In the genomic region with DNA sequence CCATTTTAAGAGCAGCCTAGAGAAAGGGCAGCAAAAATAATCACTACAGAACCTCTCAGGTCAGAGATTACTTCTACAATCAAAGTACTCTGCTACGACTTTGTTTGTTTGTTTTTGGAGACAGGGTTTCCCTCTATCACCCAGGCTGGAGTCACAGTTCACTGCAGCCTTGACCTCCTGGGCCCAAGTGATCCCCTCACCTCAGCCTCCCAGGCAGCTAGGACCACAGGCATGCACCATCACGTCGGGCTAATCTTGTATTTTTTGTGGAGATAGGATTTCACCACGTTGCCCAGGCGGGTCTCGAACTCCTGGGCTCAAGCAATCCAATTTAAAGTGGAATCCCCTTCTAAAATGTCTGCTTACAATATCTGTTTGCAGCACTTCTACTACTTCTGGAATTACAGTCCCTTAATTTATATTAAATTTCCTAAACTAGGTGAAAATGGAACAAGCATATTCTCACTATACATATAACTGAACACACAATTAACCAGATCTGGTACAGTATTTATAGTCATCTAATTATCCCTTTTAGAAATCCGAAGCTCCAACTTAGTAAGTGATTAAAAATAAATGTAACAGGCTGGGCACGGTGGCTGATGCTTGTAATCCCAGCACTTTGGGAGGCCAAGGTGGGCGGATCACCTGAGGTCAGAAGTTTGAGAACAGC, we compare ENCODE assay signal across 1 cellular context.
TF ChIP-seq lines count a peak whose summit lies in the region.

No MANE protein-coding gene starts in this region.

TF ChIP-seq in IMR-90, 13 proteins besides CTCF, POLR2A, EP300 and RAD21:
- TF ChIP-seq MAFK (IDR thresholded peaks at IDR 0.05; ENCODE audit: low read depth, low read length) (no peak), FOS (IDR thresholded peaks at IDR 0.05; ENCODE audit: low read depth, low read length) (no peak), RFX5 (IDR thresholded peaks at IDR 0.05; ENCODE audit: low read depth, low read length) (no peak), RCOR1 (IDR thresholded peaks at IDR 0.05; ENCODE audit: insufficient replicate concordance, low read length) (no peak), MAZ (IDR thresholded peaks at IDR 0.05; ENCODE audit: borderline replicate concordance, low read depth, low read length) (no peak), CHD1 (IDR thresholded peaks at IDR 0.05; ENCODE audit: low read depth, low read length) (no peak), CEBPB (IDR thresholded peaks at IDR 0.05; ENCODE audit: low read depth, low read length) (no peak), NFE2L2 (IDR thresholded peaks at IDR 0.05; ENCODE audit: low read depth, low read length) (no peak), MXI1 (IDR thresholded peaks at IDR 0.05; ENCODE audit: borderline replicate concordance, low read depth, low read length) (no peak), BHLHE40 (IDR thresholded peaks at IDR 0.05; ENCODE audit: low read depth, low read length) (no peak), SMC3 (IDR thresholded peaks at IDR 0.05; ENCODE audit: low read depth, low read length) (no peak)
- TF ChIP-seq, protein P1, sequence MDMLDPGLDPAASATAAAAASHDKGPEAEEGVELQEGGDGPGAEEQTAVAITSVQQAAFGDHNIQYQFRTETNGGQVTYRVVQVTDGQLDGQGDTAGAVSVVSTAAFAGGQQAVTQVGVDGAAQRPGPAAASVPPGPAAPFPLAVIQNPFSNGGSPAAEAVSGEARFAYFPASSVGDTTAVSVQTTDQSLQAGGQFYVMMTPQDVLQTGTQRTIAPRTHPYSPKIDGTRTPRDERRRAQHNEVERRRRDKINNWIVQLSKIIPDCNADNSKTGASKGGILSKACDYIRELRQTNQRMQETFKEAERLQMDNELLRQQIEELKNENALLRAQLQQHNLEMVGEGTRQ (IDR thresholded peaks at IDR 0.05; ENCODE audit: low read depth, low read length): no peak
- TF ChIP-seq, protein P2, sequence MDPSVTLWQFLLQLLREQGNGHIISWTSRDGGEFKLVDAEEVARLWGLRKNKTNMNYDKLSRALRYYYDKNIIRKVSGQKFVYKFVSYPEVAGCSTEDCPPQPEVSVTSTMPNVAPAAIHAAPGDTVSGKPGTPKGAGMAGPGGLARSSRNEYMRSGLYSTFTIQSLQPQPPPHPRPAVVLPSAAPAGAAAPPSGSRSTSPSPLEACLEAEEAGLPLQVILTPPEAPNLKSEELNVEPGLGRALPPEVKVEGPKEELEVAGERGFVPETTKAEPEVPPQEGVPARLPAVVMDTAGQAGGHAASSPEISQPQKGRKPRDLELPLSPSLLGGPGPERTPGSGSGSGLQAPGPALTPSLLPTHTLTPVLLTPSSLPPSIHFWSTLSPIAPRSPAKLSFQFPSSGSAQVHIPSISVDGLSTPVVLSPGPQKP (IDR thresholded peaks at IDR 0.05; ENCODE audit: borderline replicate concordance, low read depth, low read length): no peak
